Comparison of ENCODE assay signal across 17 cellular contexts in genomic region chr5:3218096-3218495, GRCh38.
DNase-seq lines count a peak whose midpoint lies in the region; ATAC-seq, FAIRE-seq and TF ChIP-seq lines count a peak whose summit lies in the region.
"Had no signal": no experiment of that assay in that cellular context is flagged by ENCODE, and none has a peak within 500 bp of the region (broad histone marks: within the 10 kb centered on the region; RNA-seq: fewer than 3 reads in every experiment).

No MANE protein-coding gene starts in this region.

- intact Hi-C loops in kidney (cut with DNase I) (no loop called here), sciatic nerve (cut with DNase I) (no loop called here), upper lobe of right lung (cut with DNase I) (no loop called here)
- intact Hi-C loops in activated CD4-positive, alpha-beta memory T cell treated with anti-CD3 and anti-CD28 coated beads for 36 hours (cut with micrococcal nuclease), result no loop called here

- POLR2A ChIA-PET in activated CD4-positive, alpha-beta memory T cell treated with anti-CD3 and anti-CD28 coated beads for 36 hours (lab: Charles Lee), result no interaction called here

- H3K9ac ChIP-seq in kidney (ENCODE audit: low read length in 2 of 2), result no peak overlapping the region
- H3K9ac ChIP-seq: BLaER1 had no signal

- no peak for TF ChIP-seq CTCF in chondrocyte (IDR thresholded peaks at IDR 0.05)
- no peak for TF ChIP-seq CTCF in kidney (IDR thresholded peaks at IDR 0.05; ENCODE audit: borderline replicate concordance, extremely low read depth, insufficient read depth)
- no peak for TF ChIP-seq CTCF in upper lobe of right lung (IDR thresholded peaks at IDR 0.05)

- H3K27ac ChIP-seq in kidney (ENCODE audit: low read depth in 2 of 2, low read length in 2 of 2), result no peak overlapping the region
- no peak overlapping the region for H3K27ac ChIP-seq in upper lobe of right lung
- H3K27ac ChIP-seq: BLaER1, HL-60 had no signal

- H3K36me3 Mint-ChIP-seq in chondrocyte (ENCODE audit: low read depth), result no peaks in the 10 kb centered on the region
- H3K36me3 Mint-ChIP-seq in activated CD4-positive, alpha-beta memory T cell treated with anti-CD3 and anti-CD28 coated beads for 36 hours, result no peaks in the 10 kb centered on the region

- H3K9me3 Mint-ChIP-seq in chondrocyte (ENCODE audit: low read depth), result peaks cover 12% of the 10 kb centered on the region
- peaks cover 2% of the 10 kb centered on the region for H3K9me3 Mint-ChIP-seq in activated CD4-positive, alpha-beta memory T cell treated with anti-CD3 and anti-CD28 coated beads for 36 hours
- H3K9me3 Mint-ChIP-seq: GM23338 had no signal

- H3K4me3 Mint-ChIP-seq in chondrocyte (ENCODE audit: unreplicated experiment), result no peak overlapping the region
- no peak overlapping the region for H3K4me3 Mint-ChIP-seq in activated CD4-positive, alpha-beta memory T cell treated with anti-CD3 and anti-CD28 coated beads for 36 hours
- H3K4me3 Mint-ChIP-seq: CD8-positive, alpha-beta memory T cell; GM23338 had no signal

- no peaks in the 10 kb centered on the region for H3K9me3 ChIP-seq in kidney (ENCODE audit: control insufficient read depth in 1 of 2, low read length in 2 of 2)
- H3K9me3 ChIP-seq in upper lobe of right lung, result no peaks in the 10 kb centered on the region
- H3K9me3 ChIP-seq: BLaER1, Caco-2 had no signal

- peak; percentile 18 for ATAC-seq in sciatic nerve
- ATAC-seq in upper lobe of right lung, result peak; percentile 4
- ATAC-seq: GM23338 had no signal

- CTCF ChIA-PET in activated CD4-positive, alpha-beta memory T cell treated with anti-CD3 and anti-CD28 coated beads for 36 hours (lab: Charles Lee), result no interaction called here

- no peaks in the 10 kb centered on the region for H3K27me3 Mint-ChIP-seq in chondrocyte (ENCODE audit: low read depth)
- no peaks in the 10 kb centered on the region for H3K27me3 Mint-ChIP-seq in activated CD4-positive, alpha-beta memory T cell treated with anti-CD3 and anti-CD28 coated beads for 36 hours
- H3K27me3 Mint-ChIP-seq: CD8-positive, alpha-beta memory T cell had no signal

- no peak overlapping the region for H3K4me3 ChIP-seq in kidney (ENCODE audit: low read length in 2 of 2)
- no peak overlapping the region for H3K4me3 ChIP-seq in upper lobe of right lung
- H3K4me3 ChIP-seq: BLaER1, GM23338 had no signal

- no peak overlapping the region for H3K27ac Mint-ChIP-seq in chondrocyte (ENCODE audit: unreplicated experiment)
- no peak overlapping the region for H3K27ac Mint-ChIP-seq in activated CD4-positive, alpha-beta memory T cell treated with anti-CD3 and anti-CD28 coated beads for 36 hours
- H3K27ac Mint-ChIP-seq: GM23338 had no signal

- H3K4me1 ChIP-seq in kidney (ENCODE audit: control insufficient read depth in 1 of 2, insufficient read depth in 1 of 2, low read depth in 1 of 2, low read length in 2 of 2), result no peaks in the 10 kb centered on the region
- no peaks in the 10 kb centered on the region for H3K4me1 ChIP-seq in upper lobe of right lung
- H3K4me1 ChIP-seq: Caco-2 had no signal

- H3K4me1 Mint-ChIP-seq in chondrocyte (ENCODE audit: low read depth), result no peaks in the 10 kb centered on the region
- H3K4me1 Mint-ChIP-seq in activated CD4-positive, alpha-beta memory T cell treated with anti-CD3 and anti-CD28 coated beads for 36 hours (ENCODE audit: low read depth), result no peaks in the 10 kb centered on the region
- H3K4me1 Mint-ChIP-seq: CD8-positive, alpha-beta memory T cell; GM23338 had no signal

- H3K27me3 ChIP-seq in upper lobe of right lung, result no peaks in the 10 kb centered on the region
- H3K27me3 ChIP-seq: BLaER1 had no signal

- FAIRE-seq in kidney (lab: Jason Lieb, UNC), result no peak

- no peaks in the 10 kb centered on the region for H3K36me3 ChIP-seq in kidney (ENCODE audit: control insufficient read depth in 1 of 2, insufficient read depth in 2 of 2, low read length in 2 of 2)
- no peaks in the 10 kb centered on the region for H3K36me3 ChIP-seq in upper lobe of right lung
- H3K36me3 ChIP-seq: BLaER1 had no signal

- DNase-seq in chondrocyte (ENCODE audit: low spot score) (peak; percentile 91), kidney (peak; percentile 55), sciatic nerve (ENCODE audit: low spot score) (no peak), upper lobe of right lung (no peak), NCI-H82 (lab: John Stamatoyannopoulos, UW) (no peak), DMS153 treated with DMSO at 0.1 percent for 48 hours (lab: John Stamatoyannopoulos, UW; ENCODE audit: unreplicated experiment) (no peak)
- no peak for DNase-seq in activated CD4-positive, alpha-beta memory T cell treated with anti-CD3 and anti-CD28 coated beads for 36 hours
- DNase-seq: 8988T; AML-193; Caco-2; CD8-positive, alpha-beta memory T cell; DMS53; GF-D8; H7 had no signal

Comparison
In these comparisons a context has a peak if more than half of its experiments do, and no peak if none do; other contexts are left out.
1. DNase-seq: peak in chondrocyte (single experiment) and kidney (single experiment); none in sciatic nerve (single experiment), upper lobe of right lung (single experiment), activated CD4-positive, alpha-beta memory T cell treated with anti-CD3 and anti-CD28 coated beads for 36 hours (single experiment), NCI-H82 (single experiment) and DMS153 treated with DMSO at 0.1 percent for 48 hours (single experiment).